Comparison of ENCODE assay signal across 26 cellular contexts in the genomic region with DNA sequence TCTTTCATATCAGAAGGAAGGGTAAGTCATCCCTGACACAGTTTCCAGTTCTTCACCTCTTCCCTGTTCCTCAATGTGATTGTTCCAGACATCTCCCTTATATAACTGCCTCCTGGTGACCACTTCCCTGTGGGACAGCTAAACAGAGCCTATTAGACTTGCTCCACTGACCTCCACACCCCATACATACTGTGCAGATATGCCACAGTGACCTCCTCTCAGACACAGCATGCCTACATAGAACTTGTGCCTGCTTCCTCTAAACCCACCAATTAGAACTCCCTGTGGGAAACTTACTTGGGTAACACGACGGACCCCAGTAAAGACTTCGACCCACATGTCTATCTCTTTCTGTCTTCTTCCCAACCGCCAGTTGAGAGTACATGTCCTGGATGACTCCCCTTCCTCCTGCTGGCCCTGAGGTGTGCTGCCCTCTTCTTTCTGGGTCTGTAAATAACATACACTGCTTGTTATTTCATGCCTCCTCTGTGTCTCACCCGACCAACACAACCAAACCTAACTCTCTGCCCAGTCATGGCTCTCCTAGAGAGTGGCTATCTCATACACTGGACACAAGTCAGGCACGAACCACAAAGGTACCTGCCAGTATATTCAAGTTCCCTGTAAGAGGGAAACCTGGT. TPM values are rescaled to one million over a fixed set of nuclear protein-coding genes. Genes with fewer than 3 reads are reported as not detected.
A peak's percentile ranks its signal among the peaks of the same experiment; 100 is the strongest.
DNase-seq lines count a peak whose midpoint lies in the region; ATAC-seq, FAIRE-seq and TF ChIP-seq lines count a peak whose summit lies in the region.
"Had no signal": no experiment of that assay in that cellular context is flagged by ENCODE, and none has a peak within 500 bp of the region (broad histone marks: within the 10 kb centered on the region; RNA-seq: fewer than 3 reads in every experiment).

No MANE protein-coding gene starts in this region.

- peaks cover 86% of the 10 kb centered on the region for H3K27me3 ChIP-seq in HCT116 (ENCODE audit: insufficient read depth, low read length)
- peaks cover 2% of the 10 kb centered on the region for H3K27me3 ChIP-seq in bronchial epithelial cell (ENCODE audit: control insufficient read depth, insufficient read depth, low read length)
- H3K27me3 ChIP-seq in neural progenitor cell = no peaks in the 10 kb centered on the region
- H3K27me3 ChIP-seq in CD8-positive, alpha-beta T cell (ENCODE audit: insufficient read depth, low read length) = no peaks in the 10 kb centered on the region

- H3K4me1 Mint-ChIP-seq in WTC11 (peaks cover 24% of the 10 kb centered on the region), neural progenitor cell (no peaks in the 10 kb centered on the region), MCF 10A (ENCODE audit: insufficient read depth, unreplicated experiment) (no peaks in the 10 kb centered on the region)
- H3K4me1 Mint-ChIP-seq in CD8-positive, alpha-beta T cell (ENCODE audit: low read depth) = peaks cover 12% of the 10 kb centered on the region

- no peak for TF ChIP-seq CTCF in HCT116 (IDR thresholded peaks at IDR 0.05 in 2 of 3, conservative IDR thresholded peaks at IDR 0.05 in 1 of 3; ENCODE audit: borderline replicate concordance in 1 of 3, insufficient read depth in 1 of 3, low read depth in 2 of 3, low read length in 2 of 3)
- no peak for TF ChIP-seq CTCF in WTC11 (IDR thresholded peaks at IDR 0.05)
- TF ChIP-seq CTCF in bronchial epithelial cell (IDR thresholded peaks at IDR 0.05; ENCODE audit: insufficient read depth, low read length, severe bottlenecking) = no peak
- TF ChIP-seq CTCF in neural progenitor cell (IDR thresholded peaks at IDR 0.05) = no peak
- no peak for TF ChIP-seq CTCF in MCF 10A (IDR thresholded peaks at IDR 0.05; ENCODE audit: unreplicated experiment)
- TF ChIP-seq CTCF in CD8-positive, alpha-beta T cell (IDR thresholded peaks at IDR 0.05) = no peak

- RAD21 ChIA-PET in HCT116 (lab: Charles Lee; ENCODE audit: low non-redundant PET in 1 of 2, low total read pairs in 2 of 2, uncharacterized antibody in 2 of 2, unreplicated experiment in 2 of 2) = no interaction called here

- no peak overlapping the region for H3K4me3 Mint-ChIP-seq in WTC11
- H3K4me3 Mint-ChIP-seq in neural progenitor cell = no peak overlapping the region
- H3K4me3 Mint-ChIP-seq in MCF 10A (ENCODE audit: unreplicated experiment) = no peak overlapping the region
- H3K4me3 Mint-ChIP-seq in CD8-positive, alpha-beta T cell = no peak overlapping the region
- H3K4me3 Mint-ChIP-seq: CD4-positive, CD25-positive, alpha-beta regulatory T cell; HFFc6; IgD-negative memory B cell had no signal

- H3K79me2 ChIP-seq in HCT116 (ENCODE audit: insufficient read depth, low read length) (no peaks in the 10 kb centered on the region), neural progenitor cell (ENCODE audit: low read depth) (no peaks in the 10 kb centered on the region)

- intact Hi-C loops in HCT116 (cut with micrococcal nuclease) = no loop called here
- intact Hi-C loops in MCF 10A (cut with micrococcal nuclease) = loop anchor here (10.0 kb wide), 1 partner anchor 47 kb away; no protein-coding TSS in a partner anchor
- intact Hi-C loops in CD8-positive, alpha-beta T cell (cut with DNase I, micrococcal nuclease) = no loop called here

- no peaks in the 10 kb centered on the region for H3F3A ChIP-seq in neural progenitor cell (ENCODE audit: low read depth)

- BruUV-seq in HCT116 (replicated peaks; lab: Mats Ljungman, UMichigan) (no TSS peak), MCF 10A (replicated peaks; lab: Mats Ljungman, UMichigan) (no TSS peak)

- H3K9ac ChIP-seq in HCT116 (ENCODE audit: low read length) (no peak overlapping the region), neural progenitor cell (no peak overlapping the region)
- H3K9ac ChIP-seq: GM23248 had no signal

- H4K20me1 ChIP-seq in HCT116 (ENCODE audit: insufficient read depth) (no peaks in the 10 kb centered on the region), neural progenitor cell (ENCODE audit: low read depth) (no peaks in the 10 kb centered on the region)

- ATAC-seq in HCT116 (peak; percentile 38; the same call in 1 of the 2 replicates), WTC11 (peak; percentile 58), HG03280 (IDR thresholded peaks at IDR 0.05; ENCODE audit: unreplicated experiment) (no peak)
- ATAC-seq in CD8-positive, alpha-beta T cell = no peak
- ATAC-seq: HepG2 had no signal

- peak; percentile 43 for FAIRE-seq in bronchial epithelial cell (lab: Jason Lieb, UNC)
- FAIRE-seq: A204.1, D721Med, GM12892, GM18507, H54, HepG2 had no signal

- H3K9me2 ChIP-seq in HCT116 (ENCODE audit: insufficient read depth) = no peaks in the 10 kb centered on the region

- H3K27ac Mint-ChIP-seq in WTC11 (no peak overlapping the region), neural progenitor cell (peak overlapping the region; percentile 26), MCF 10A (ENCODE audit: low read depth, unreplicated experiment) (no peak overlapping the region)
- no peak overlapping the region for H3K27ac Mint-ChIP-seq in CD8-positive, alpha-beta T cell
- H3K27ac Mint-ChIP-seq: CD4-positive, CD25-positive, alpha-beta regulatory T cell; HFFc6; IgD-negative memory B cell had no signal

- H3K9me3 ChIP-seq in HCT116 (ENCODE audit: control insufficient read depth in 1 of 2, insufficient read depth in 1 of 2, low read depth in 1 of 2, low read length in 2 of 2) (no peaks in the 10 kb centered on the region), neural progenitor cell (ENCODE audit: low read depth) (no peaks in the 10 kb centered on the region)
- H3K9me3 ChIP-seq in CD8-positive, alpha-beta T cell (ENCODE audit: low read length) = no peaks in the 10 kb centered on the region
- H3K9me3 ChIP-seq: BE2C, Caco-2 had no signal

- peaks cover under 1% of the 10 kb centered on the region; the same call in 1 of the 2 replicates for H3K9me3 Mint-ChIP-seq in WTC11
- H3K9me3 Mint-ChIP-seq in neural progenitor cell = no peaks in the 10 kb centered on the region
- no peaks in the 10 kb centered on the region for H3K9me3 Mint-ChIP-seq in MCF 10A (ENCODE audit: unreplicated experiment)
- H3K9me3 Mint-ChIP-seq in CD8-positive, alpha-beta T cell = no peaks in the 10 kb centered on the region
- H3K9me3 Mint-ChIP-seq: HFFc6 had no signal

- H3K27me3 Mint-ChIP-seq in WTC11 (ENCODE audit: low read depth) (no peaks in the 10 kb centered on the region; the same call in 1 of the 2 replicates), neural progenitor cell (ENCODE audit: insufficient read depth, low read depth) (peaks cover 3% of the 10 kb centered on the region), MCF 10A (ENCODE audit: insufficient read depth, unreplicated experiment) (peaks cover 81% of the 10 kb centered on the region)
- H3K27me3 Mint-ChIP-seq in CD8-positive, alpha-beta T cell (ENCODE audit: low read depth) = no peaks in the 10 kb centered on the region

- H3K27ac ChIP-seq in HCT116 (ENCODE audit: low read depth, low read length) (no peak overlapping the region), neural progenitor cell (no peak overlapping the region)
- H3K27ac ChIP-seq in CD8-positive, alpha-beta T cell (ENCODE audit: low read depth, low read length) = no peak overlapping the region
- H3K27ac ChIP-seq: GM23248 had no signal

- TF ChIP-seq POLR2A in HCT116 (IDR thresholded peaks at IDR 0.05; ENCODE audit: borderline replicate concordance, extremely low read depth, insufficient read depth, insufficient read length) = no peak

- CTCF ChIA-PET in HCT116 (lab: Charles Lee) (no interaction called here), WTC11 (lab: Charles Lee) (no interaction called here), MCF 10A (lab: Yijun Ruan, JAX) (interaction anchor here (0.5 kb wide), 1 partner anchor 708 kb away, joined by 3 read pairs; no protein-coding TSS in a partner anchor)
- CTCF ChIA-PET in CD8-positive, alpha-beta T cell (lab: Charles Lee) = interaction anchor here (1.8 kb wide), 1 partner anchor 97 kb away, joined by 7 read pairs; no protein-coding TSS in a partner anchor

- H3K4me1 ChIP-seq in HCT116 (ENCODE audit: control insufficient read depth in 1 of 2, insufficient read depth in 2 of 2, low read length in 2 of 2) (no peaks in the 10 kb centered on the region), neural progenitor cell (no peaks in the 10 kb centered on the region)
- no peaks in the 10 kb centered on the region for H3K4me1 ChIP-seq in CD8-positive, alpha-beta T cell (ENCODE audit: insufficient read depth, low read length)
- H3K4me1 ChIP-seq: BE2C, Caco-2 had no signal

- POLR2A ChIA-PET in HCT116 (lab: Charles Lee) (no interaction called here), WTC11 (lab: Charles Lee) (no interaction called here), MCF 10A (lab: Yijun Ruan, JAX) (no interaction called here)
- POLR2A ChIA-PET in CD8-positive, alpha-beta T cell (lab: Charles Lee) = no interaction called here

- H3K36me3 ChIP-seq in HCT116 (ENCODE audit: control insufficient read depth in 1 of 2, insufficient read depth in 2 of 2, low read length in 2 of 2) (no peaks in the 10 kb centered on the region), bronchial epithelial cell (ENCODE audit: control insufficient read depth, insufficient read depth, low read length) (no peaks in the 10 kb centered on the region), neural progenitor cell (no peaks in the 10 kb centered on the region)
- no peaks in the 10 kb centered on the region for H3K36me3 ChIP-seq in CD8-positive, alpha-beta T cell (ENCODE audit: insufficient read depth, low read length)
- H3K36me3 ChIP-seq: BE2C had no signal

- H2AFZ ChIP-seq in HCT116 (ENCODE audit: low read depth, low read length, poor library complexity, severe bottlenecking) = no peak overlapping the region
- H2AFZ ChIP-seq in neural progenitor cell (replicated peaks) = no peak overlapping the region
- H2AFZ ChIP-seq: GM23248 had no signal

- H3K36me3 Mint-ChIP-seq in WTC11 (no peaks in the 10 kb centered on the region), neural progenitor cell (no peaks in the 10 kb centered on the region), MCF 10A (ENCODE audit: insufficient read depth, unreplicated experiment) (no peaks in the 10 kb centered on the region)
- no peaks in the 10 kb centered on the region for H3K36me3 Mint-ChIP-seq in CD8-positive, alpha-beta T cell
- H3K36me3 Mint-ChIP-seq: CD4-positive, CD25-positive, alpha-beta regulatory T cell; IgD-negative memory B cell had no signal

- no peak overlapping the region for H3K4me2 ChIP-seq in HCT116 (ENCODE audit: low read length)
- no peak overlapping the region for H3K4me2 ChIP-seq in neural progenitor cell

- no peak overlapping the region for H3K4me3 ChIP-seq in HCT116 (replicated peaks in 1 of 2; ENCODE audit: low read depth in 1 of 2, low read length in 2 of 2)
- no peak overlapping the region for H3K4me3 ChIP-seq in bronchial epithelial cell (ENCODE audit: low read depth, low read length)
- H3K4me3 ChIP-seq in neural progenitor cell = no peak overlapping the region
- no peak overlapping the region for H3K4me3 ChIP-seq in CD8-positive, alpha-beta T cell (ENCODE audit: low read depth, low read length)
- H3K4me3 ChIP-seq: GM23248 had no signal

- no peak for DNase-seq in HCT116 (ENCODE audit: low read depth, low spot score)
- no peak for DNase-seq in WTC11 (ENCODE audit: low spot score)
- no peak for DNase-seq in bronchial epithelial cell (ENCODE audit: low read depth)
- no peak for DNase-seq in neural progenitor cell (ENCODE audit: low spot score)
- DNase-seq in activated gamma-delta T cell treated with Interleukin-2 at 50 U/mL for 16 hours = no peak
- no peak for DNase-seq in MCF 10A (ENCODE audit: unreplicated experiment)
- no peak for DNase-seq in CD8-positive, alpha-beta T cell
- DNase-seq: ACHN; BE2C; C1 segment of cervical spinal cord; Caco-2; CD4-positive, CD25-positive, alpha-beta regulatory T cell; DMS153; DMS79; GDM1; GM23248; HCEC 1CT; HFFc6 had no signal

- TF ChIP-seq RAD21 in HCT116 (IDR thresholded peaks at IDR 0.05; ENCODE audit: low read depth) = no peak

RNA-seq across cellular contexts. Expression of a gene that starts 53.0 kb away (rescaled TPM):
- total RNA-seq in HCT116 (2021; ENCODE audit: unreplicated experiment) (not detected), WTC11 (2021) (1.6 to 2.0 TPM (median 1.7 TPM) in 3 replicates), bronchial epithelial cell (0.13 and 1.1 TPM in 2 replicates), neural progenitor cell (ENCODE audit: low replicate concordance) (2.7 and 4.1 TPM in 2 replicates), MCF 10A (2022) (not detected in 2 replicates)
- polyA plus RNA-seq in HCT116 (2012) = not detected in 2 replicates
- total RNA-seq in CD8-positive, alpha-beta T cell = under 1 TPM; 0.57 to 0.86 TPM
- total RNA-seq: CD4-positive, CD25-positive, alpha-beta regulatory T cell; GM23248; HepG2; HFFc6 had no signal
- polyA plus RNA-seq: CD4-positive, CD25-positive, alpha-beta regulatory T cell; GM23248; HepG2; IgD-negative memory B cell had no signal

Comparison
In these comparisons a context has a peak if more than half of its experiments do, and no peak if none do; other contexts are left out.
1. ATAC-seq: peak in HCT116 (single experiment) and WTC11 (single experiment); none in HG03280 (single experiment) and CD8-positive, alpha-beta T cell (single experiment).
2. CTCF ChIA-PET loops: an anchor here in MCF 10A (0.5 kb wide) and CD8-positive, alpha-beta T cell (1.8 kb wide); none called in HCT116 and WTC11.